Comparison of ENCODE assay signal across 7 cellular contexts in genomic region chr11:75098181-75098580, GRCh38. TPM values are rescaled to one million over a fixed set of nuclear protein-coding genes. Genes with fewer than 3 reads are reported as not detected.
"Had no signal": no experiment of that assay in that cellular context is flagged by ENCODE, and none has a peak within 500 bp of the region (broad histone marks: within the 10 kb centered on the region; RNA-seq: fewer than 3 reads in every experiment).

No MANE protein-coding gene starts in this region.

RNA-seq across cellular contexts. Expression of gene OR2AT4, which starts 1.5 kb away (rescaled TPM):
- total RNA-seq: GM23248, GM23338, H1, H4, H7, H9, HFFc6 had no signal
- polyA plus RNA-seq: GM23248, GM23338, H1 had no signal

RNA-seq across cellular contexts. Expression of gene SLCO2B1, which starts 52.7 kb away (rescaled TPM):
- total RNA-seq: GM23248, GM23338, H1, H4, H9, HFFc6 had no signal
- polyA plus RNA-seq: GM23248, GM23338 had no signal
